ENCODE assay signal across 9 cellular contexts in genomic region chr12:2960996-2961616, GRCh38. TPM values are rescaled to one million over a fixed set of nuclear protein-coding genes. Genes with fewer than 3 reads are reported as not detected.
DNase-seq lines count a peak whose midpoint lies in the region; ATAC-seq, FAIRE-seq and TF ChIP-seq lines count a peak whose summit lies in the region.
"Had no signal": no experiment of that assay in that cellular context is flagged by ENCODE, and none has a peak within 500 bp of the region (broad histone marks: within the 10 kb centered on the region; RNA-seq: fewer than 3 reads in every experiment).

No MANE protein-coding gene starts in this region.

- 42 to 50% methylated on average over 10 of the region's 10 CpGs for WGBS in testis, 2 donors

- no peak for TF ChIP-seq CTCF in AG04450 (IDR thresholded peaks at IDR 0.05; ENCODE audit: low read depth, low read length)
- TF ChIP-seq CTCF in testis (IDR thresholded peaks at IDR 0.05), result no peak

- H3K36me3 ChIP-seq in HUES48 (ENCODE audit: control insufficient read depth, insufficient read depth, low read length) (peaks cover 4% of the 10 kb centered on the region), testis (ENCODE audit: low read depth, missing control alignments) (no peaks in the 10 kb centered on the region)

- no peak for FAIRE-seq in RCC 7860 (lab: Jason Lieb, UNC)

- H3K27ac Mint-ChIP-seq in naive thymus-derived CD8-positive, alpha-beta T cell, result no peak overlapping the region

- peak overlapping the region in 9 of 10 donors; percentile 12 to 78 (median 63) for H3K4me3 Mint-ChIP-seq in naive thymus-derived CD8-positive, alpha-beta T cell

- H3K27me3 ChIP-seq in AG04450 (ENCODE audit: control insufficient read depth, insufficient read depth, low read length), result no peaks in the 10 kb centered on the region
- peaks cover 12% of the 10 kb centered on the region; the same call in 1 of the 2 replicates for H3K27me3 ChIP-seq in HUES48 (ENCODE audit: control insufficient read depth, insufficient read depth, low read length)
- H3K27me3 ChIP-seq in testis, result no peaks in the 10 kb centered on the region

- H3K9me3 Mint-ChIP-seq in naive thymus-derived CD8-positive, alpha-beta T cell, result peaks cover 0 to 2% (median 0%) of the 10 kb centered on the region in 9 donors

- H3K4me1 ChIP-seq in HUES48 (ENCODE audit: control insufficient read depth, insufficient read depth, low read length) (peaks cover 42% of the 10 kb centered on the region), testis (no peaks in the 10 kb centered on the region)

- no peaks in the 10 kb centered on the region for H3K9me3 ChIP-seq in AG04450 (ENCODE audit: control insufficient read depth, insufficient read depth, low read length)
- H3K9me3 ChIP-seq in HUES48 (ENCODE audit: control insufficient read depth, insufficient read depth, low read length), result no peaks in the 10 kb centered on the region
- no peaks in the 10 kb centered on the region for H3K9me3 ChIP-seq in testis

- no peak for ATAC-seq in naive thymus-derived CD8-positive, alpha-beta T cell
- no peak for ATAC-seq in HG02610 (IDR thresholded peaks at IDR 0.05; ENCODE audit: unreplicated experiment)

- DNase-seq in AG04450 (ENCODE audit: low read depth, low spot score) (no peak), dermis blood vessel endothelial cell (peak; percentile 21), testis (no peak), RCC 7860 (ENCODE audit: low spot score) (no peak), midbrain (lab: John Stamatoyannopoulos, UW) (no peak)
- DNase-seq in naive thymus-derived CD8-positive, alpha-beta T cell, result no peak

- POLR2A ChIA-PET in AG04450 (lab: Yijun Ruan, JAX), result interaction anchor here (0.6 kb wide), 1 partner anchor 19 kb away, joined by 3 read pairs; no protein-coding TSS in a partner anchor
- POLR2A ChIA-PET in naive thymus-derived CD8-positive, alpha-beta T cell (lab: Charles Lee), result no interaction called here

- H3K27ac ChIP-seq in AG04450 (ENCODE audit: low read depth, low read length) (peak overlapping the region; percentile 80), HUES48 (ENCODE audit: low read depth, low read length) (peak overlapping the region; percentile 2), testis (no peak overlapping the region)
- H3K27ac ChIP-seq: parathyroid adenoma had no signal

- intact Hi-C loops in testis (cut with DNase I; ENCODE audit: low total_unique reads), result no loop called here

- no peak overlapping the region for H3K9ac ChIP-seq in HUES48 (ENCODE audit: low read depth, low read length)
- H3K9ac ChIP-seq: parathyroid adenoma had no signal

- CTCF ChIA-PET in AG04450 (lab: Charles Lee), result interaction anchor here (1.6 kb wide), 1 partner anchor 17 kb away, joined by 4 read pairs; no protein-coding TSS in a partner anchor

- peaks cover 30 to 77% (median 56%) of the 10 kb centered on the region in 5 donors for H3K27me3 Mint-ChIP-seq in naive thymus-derived CD8-positive, alpha-beta T cell

- H3K4me1 Mint-ChIP-seq in naive thymus-derived CD8-positive, alpha-beta T cell, result peaks cover 10 to 21% (median 18%) of the 10 kb centered on the region in 4 donors

- H3K4me3 ChIP-seq in AG04450 (ENCODE audit: low read depth, low read length) (peak overlapping the region; percentile 79), HUES48 (ENCODE audit: low read depth, low read length) (peak overlapping the region; percentile 80), testis (no peak overlapping the region)

- no peak for TF ChIP-seq POLR2A in testis (IDR thresholded peaks at IDR 0.05)

- H3K36me3 Mint-ChIP-seq in naive thymus-derived CD8-positive, alpha-beta T cell, result peaks cover 0 to 2% (median 0%) of the 10 kb centered on the region in 3 donors

RNA-seq across cellular contexts. Expression of gene TEAD4, which starts 1.9 kb away (rescaled TPM):
- polyA plus RNA-seq in AG04450 (2011; rRNA removed) (10.3 and 14.1 TPM in 2 replicates), testis (ENCODE audit: insufficient read depth, low read depth, low replicate concordance) (9.7 TPM)
- polyA minus RNA-seq in AG04450 (2011; rRNA and poly(A)+ RNA removed), result 12.6 and 15.8 TPM in 2 replicates
- total RNA-seq in dermis blood vessel endothelial cell (24.7 and 36.2 TPM in 2 replicates), testis (10 to 100 TPM; 10.9 to 16.1 TPM)
- total RNA-seq in naive thymus-derived CD8-positive, alpha-beta T cell, result not detected
- not detected for polyA plus RNA-seq in naive thymus-derived CD8-positive, alpha-beta T cell

Comparison
In these comparisons a context has a peak if more than half of its experiments do, and no peak if none do; other contexts are left out.
1. H3K27ac ChIP-seq: peak in AG04450 (single experiment) and HUES48 (single experiment); none in testis (0 of 2).
2. H3K4me3 ChIP-seq: peak in AG04450 (single experiment) and HUES48 (single experiment); none in testis (0 of 2).
3. RNA of gene TEAD4, which starts 1.9 kb away (total RNA-seq): 24.7 to 36.2 TPM in dermis blood vessel endothelial cell and 10.9 to 16.1 TPM in testis; not detected in naive thymus-derived CD8-positive, alpha-beta T cell; every median in the first group is over 10 times any median in the second.